ENCODE assay signal across 8 cellular contexts in the genomic region with DNA sequence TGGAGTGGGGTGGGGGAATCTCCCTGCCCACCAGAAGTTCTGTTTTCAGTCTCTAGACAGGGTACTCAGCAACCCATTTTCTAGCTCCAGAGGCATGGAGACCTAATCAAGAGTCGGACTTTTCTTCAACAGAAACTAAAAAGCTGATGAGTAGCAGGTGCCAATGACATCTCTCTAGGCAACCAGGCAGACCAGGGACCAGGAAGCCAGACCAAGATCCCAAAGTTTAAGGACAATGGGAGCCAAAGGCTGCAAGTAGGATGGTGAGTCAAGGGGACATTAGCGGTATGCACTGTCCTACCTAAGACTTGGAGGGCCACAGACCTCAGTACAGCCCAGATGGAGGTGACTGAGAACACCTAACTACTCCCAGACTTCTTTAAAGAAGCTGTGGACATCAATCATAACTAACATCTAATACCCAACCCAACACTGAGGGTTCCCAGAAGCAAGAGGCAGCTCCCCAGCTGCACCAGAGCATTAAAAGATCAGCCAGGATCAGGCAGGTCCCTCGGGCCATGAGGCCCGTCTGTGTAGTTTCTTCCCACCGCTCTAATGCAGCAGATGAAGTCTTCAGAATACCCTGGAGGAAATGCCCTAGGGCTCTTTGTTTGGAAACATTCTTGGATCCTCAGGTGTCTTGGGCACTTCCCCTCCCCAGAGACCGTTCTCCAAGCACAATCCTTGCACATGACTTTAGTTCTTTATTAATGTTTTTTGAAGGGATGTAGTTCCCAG. TPM values are rescaled to one million over a fixed set of nuclear protein-coding genes. Genes with fewer than 3 reads are reported as not detected.
DNase-seq lines count a peak whose midpoint lies in the region; ATAC-seq lines count a peak whose summit lies in the region.

No MANE protein-coding gene starts in this region.

- H3K36me3 ChIP-seq in BLaER1 (peaks cover 31% of the 10 kb centered on the region), KOPT-K1 (ENCODE audit: insufficient read depth, low read length) (peaks cover 24% of the 10 kb centered on the region)

- no peaks in the 10 kb centered on the region for H3K27me3 ChIP-seq in BLaER1

- no peak for DNase-seq in naive thymus-derived CD8-positive, alpha-beta T cell
- DNase-seq in retina (no peak), GF-D8 (lab: John Stamatoyannopoulos, UW) (no peak)

- no peaks in the 10 kb centered on the region for H3K9me3 Mint-ChIP-seq in dendritic cell treated with granulocyte-macrophage colony-stimulating factor and Interleukin-4, amounts not matched to agents 40 ng/mL and 50 ng/mL, for 4 days
- no peaks in the 10 kb centered on the region for H3K9me3 Mint-ChIP-seq in naive thymus-derived CD8-positive, alpha-beta T cell

- intact Hi-C loops in dendritic cell treated with granulocyte-macrophage colony-stimulating factor and Interleukin-4, amounts not matched to agents 40 ng/mL and 50 ng/mL, for 4 days (cut with micrococcal nuclease) = no loop called here

- H3K9ac ChIP-seq in BLaER1 = peak overlapping the region; percentile 85

- H4K20me1 ChIP-seq in BLaER1 = peaks cover 8% of the 10 kb centered on the region

- H3K27ac ChIP-seq in BLaER1 (peak overlapping the region; percentile 89), KOPT-K1 (ENCODE audit: low read depth, low read length, poor library complexity, severe bottlenecking) (peak overlapping the region; percentile 66)

- H3K9me3 ChIP-seq in BLaER1 (no peaks in the 10 kb centered on the region), KOPT-K1 (ENCODE audit: insufficient read depth, low read length, poor library complexity, severe bottlenecking) (peaks cover 6% of the 10 kb centered on the region)

- H3K4me3 ChIP-seq in BLaER1 = peak overlapping the region; percentile 75

- H3K4me1 ChIP-seq in BLaER1 = peaks cover 44% of the 10 kb centered on the region

- H3K27ac Mint-ChIP-seq in dendritic cell treated with granulocyte-macrophage colony-stimulating factor and Interleukin-4, amounts not matched to agents 40 ng/mL and 50 ng/mL, for 4 days = peak overlapping the region; percentile 95
- H3K27ac Mint-ChIP-seq in naive thymus-derived CD8-positive, alpha-beta T cell = peak overlapping the region; percentile 91 to 98 (median 94)

- H3K4me1 Mint-ChIP-seq in dendritic cell treated with granulocyte-macrophage colony-stimulating factor and Interleukin-4, amounts not matched to agents 40 ng/mL and 50 ng/mL, for 4 days (ENCODE audit: low read depth) = peaks cover 37% of the 10 kb centered on the region
- H3K4me1 Mint-ChIP-seq in naive thymus-derived CD8-positive, alpha-beta T cell = peaks cover 19 to 50% (median 35%) of the 10 kb centered on the region in 4 donors

- ATAC-seq in naive thymus-derived CD8-positive, alpha-beta T cell = no peak
- ATAC-seq in HG03457 (IDR thresholded peaks at IDR 0.05; ENCODE audit: unreplicated experiment) (no peak), HG02884 (IDR thresholded peaks at IDR 0.05; ENCODE audit: unreplicated experiment) (no peak)

- peaks cover 5% of the 10 kb centered on the region for H3K27me3 Mint-ChIP-seq in dendritic cell treated with granulocyte-macrophage colony-stimulating factor and Interleukin-4, amounts not matched to agents 40 ng/mL and 50 ng/mL, for 4 days
- no peaks in the 10 kb centered on the region for H3K27me3 Mint-ChIP-seq in naive thymus-derived CD8-positive, alpha-beta T cell

- peak overlapping the region; percentile 88 for H3K4me3 Mint-ChIP-seq in dendritic cell treated with granulocyte-macrophage colony-stimulating factor and Interleukin-4, amounts not matched to agents 40 ng/mL and 50 ng/mL, for 4 days
- H3K4me3 Mint-ChIP-seq in naive thymus-derived CD8-positive, alpha-beta T cell = peak overlapping the region; percentile 89 to 98 (median 92)

- POLR2A ChIA-PET in naive thymus-derived CD8-positive, alpha-beta T cell (lab: Charles Lee) = interaction anchor here (0.6 to 3.8 kb wide), 6 partner anchors 12 to 280 kb away, joined by 3 to 29 read pairs (median 6); partner anchors contain the start of genes QRICH1, USP19 and USP4

- peaks cover 46% of the 10 kb centered on the region for H3K36me3 Mint-ChIP-seq in dendritic cell treated with granulocyte-macrophage colony-stimulating factor and Interleukin-4, amounts not matched to agents 40 ng/mL and 50 ng/mL, for 4 days (ENCODE audit: low read depth)
- peaks cover 0 to 23% (median 0%) of the 10 kb centered on the region in 3 donors for H3K36me3 Mint-ChIP-seq in naive thymus-derived CD8-positive, alpha-beta T cell

- H3K4me2 ChIP-seq in BLaER1 = peak overlapping the region; percentile 94

RNA-seq across cellular contexts. Expression of gene CCDC71, which starts 1.0 kb away (rescaled TPM):
- total RNA-seq in naive thymus-derived CD8-positive, alpha-beta T cell = 10 to 100 TPM; 44.0 to 44.7 TPM
- 1 to 10 TPM; 1.6 to 2.0 (median 1.8) TPM for polyA plus RNA-seq in naive thymus-derived CD8-positive, alpha-beta T cell

RNA-seq across cellular contexts. Expression of gene KLHDC8B, which starts 6.2 kb away (rescaled TPM):
- total RNA-seq in naive thymus-derived CD8-positive, alpha-beta T cell = 1 to 10 TPM; 7.0 to 7.1 TPM
- 1 to 10 TPM; 3.6 to 4.9 (median 4.2) TPM for polyA plus RNA-seq in naive thymus-derived CD8-positive, alpha-beta T cell

RNA-seq across cellular contexts. Expression of gene LAMB2, which starts 32.3 kb away (rescaled TPM):
- total RNA-seq in naive thymus-derived CD8-positive, alpha-beta T cell = 1 to 10 TPM; 1.0 to 1.2 TPM
- polyA plus RNA-seq in naive thymus-derived CD8-positive, alpha-beta T cell = not detected

RNA-seq across cellular contexts. Expression of gene USP19, which starts 44.5 kb away (rescaled TPM):
- total RNA-seq in naive thymus-derived CD8-positive, alpha-beta T cell = 100 to 1,000 TPM in 1 of 2 experiments, 10 to 100 TPM in 1; 99.9 to 108 TPM
- 10 to 100 TPM; 19.5 to 42.2 (median 29.2) TPM for polyA plus RNA-seq in naive thymus-derived CD8-positive, alpha-beta T cell
